9 cellular contexts compared by ENCODE assay signal in the genomic region with DNA sequence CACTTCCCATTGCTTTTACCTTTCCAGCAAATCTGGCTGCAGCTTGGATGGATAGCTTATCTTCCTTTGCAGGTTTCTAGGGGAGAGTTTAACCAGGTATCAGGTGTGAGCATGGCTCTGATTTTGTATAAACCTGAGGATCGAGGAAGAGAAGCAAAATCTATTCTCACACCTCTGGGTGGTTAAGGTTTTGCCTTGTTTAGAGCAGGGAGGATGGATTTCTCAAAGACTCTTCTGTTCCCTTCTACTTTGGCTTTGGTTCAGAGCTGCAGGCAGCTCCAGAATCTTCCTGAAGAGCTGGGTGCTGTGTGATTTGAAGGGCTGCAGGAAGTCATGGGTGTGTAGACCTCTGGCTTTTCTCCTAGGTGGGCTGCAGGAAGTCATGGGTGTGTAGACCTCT. TPM values are rescaled to one million over a fixed set of nuclear protein-coding genes. Genes with fewer than 3 reads are reported as not detected.
DNase-seq lines count a peak whose midpoint lies in the region; TF ChIP-seq lines count a peak whose summit lies in the region.
"Had no signal": no experiment of that assay in that cellular context is flagged by ENCODE, and none has a peak within 500 bp of the region (broad histone marks: within the 10 kb centered on the region; RNA-seq: fewer than 3 reads in every experiment).

No MANE protein-coding gene starts in this region.

- peaks cover 36 to 37% of the 10 kb centered on the region in 2 donors for H3K36me3 Mint-ChIP-seq in CD14-positive monocyte

- peaks cover 65% of the 10 kb centered on the region for H3K4me1 Mint-ChIP-seq in CD14-positive monocyte

- H3K27ac ChIP-seq in OCI-LY1 (ENCODE audit: low read depth, low read length, poor library complexity, severe bottlenecking) (peak overlapping the region; percentile 84), osteoblast (ENCODE audit: low read depth, low read length) (no peak overlapping the region)

- intact Hi-C loops in CD14-positive monocyte (cut with micrococcal nuclease), result loop anchor here (5.0 to 10.0 kb wide), 7 partner anchors 57 to 307 kb away; a partner anchor contains a TSS

- H4K20me1 ChIP-seq in OCI-LY1 (ENCODE audit: insufficient read depth, low read length) (no peaks in the 10 kb centered on the region), osteoblast (ENCODE audit: insufficient read depth, low read length) (peaks cover 39% of the 10 kb centered on the region)

- H3K9me3 Mint-ChIP-seq in CD14-positive monocyte, result peaks cover 0 to 2% (median 0%) of the 10 kb centered on the region in 7 donors

- peak overlapping the region; percentile 91 for H3K9ac ChIP-seq in OCI-LY1 (ENCODE audit: low read length)

- TF ChIP-seq CTCF in CD14-positive monocyte (IDR thresholded peaks at IDR 0.05), result no peak
- no peak for TF ChIP-seq CTCF in OCI-LY1 (IDR thresholded peaks at IDR 0.05; ENCODE audit: low read length)
- no peak for TF ChIP-seq CTCF in epithelial cell of proximal tubule (conservative IDR thresholded peaks at IDR 0.05; ENCODE audit: low read depth, low read length)
- no peak for TF ChIP-seq CTCF in osteoblast (IDR thresholded peaks at IDR 0.05; ENCODE audit: extremely low read depth, low read depth, low read length)

- peak overlapping the region; percentile 86 to 93 for H3K4me3 Mint-ChIP-seq in CD14-positive monocyte

- H3K9me3 ChIP-seq in OCI-LY1 (ENCODE audit: low read length), result no peaks in the 10 kb centered on the region
- H3K9me3 ChIP-seq in osteoblast (ENCODE audit: low read depth, low read length), result no peaks in the 10 kb centered on the region

- H3K27ac Mint-ChIP-seq in CD14-positive monocyte, result peak overlapping the region in 3 of 7 donors; percentile 75 to 93 (median 77)

- H3K4me1 ChIP-seq in OCI-LY1 (ENCODE audit: insufficient read depth, low read length, severe bottlenecking), result peaks cover 61% of the 10 kb centered on the region
- peaks cover 22% of the 10 kb centered on the region for H3K4me1 ChIP-seq in osteoblast (ENCODE audit: insufficient read depth, low read length)

- H3K9me2 ChIP-seq in OCI-LY1 (ENCODE audit: low read depth, low read length), result no peaks in the 10 kb centered on the region

- H2AFZ ChIP-seq in OCI-LY1 (ENCODE audit: low read length) (no peak overlapping the region), osteoblast (ENCODE audit: low read length) (no peak overlapping the region)

- H3K4me3 ChIP-seq in OCI-LY1 (ENCODE audit: low read depth, low read length, poor library complexity, severe bottlenecking) (peak overlapping the region; percentile 84), epithelial cell of proximal tubule (ENCODE audit: low read depth, low read length) (peak overlapping the region; percentile 63), osteoblast (ENCODE audit: insufficient read depth, low read length) (peak overlapping the region; percentile 75)

- peaks cover 0 to 2% (median 2%) of the 10 kb centered on the region in 3 donors for H3K27me3 Mint-ChIP-seq in CD14-positive monocyte (ENCODE audit: low read depth in 3 of 3)

- H3K36me3 ChIP-seq in OCI-LY1 (ENCODE audit: insufficient read depth, low read length) (peaks cover 31% of the 10 kb centered on the region), osteoblast (ENCODE audit: insufficient read depth, low read length) (peaks cover 16% of the 10 kb centered on the region)

- DNase-seq in CD14-positive monocyte (ENCODE audit: low spot score) (no peak), epithelial cell of proximal tubule (ENCODE audit: low read depth) (no peak), osteoblast (ENCODE audit: insufficient read length, low spot score, missing footprints) (no peak), activated gamma-delta T cell (lab: John Stamatoyannopoulos, UW) (no peak), DMS 273 treated with DMSO at 0.1 percent for 48 hours (lab: John Stamatoyannopoulos, UW) (no peak), NCI-H446 (lab: John Stamatoyannopoulos, UW) (no peak)
- DNase-seq in effector CD4-positive, alpha-beta T cell, result no peak
- DNase-seq: PC-3 had no signal

- H3K27me3 ChIP-seq in OCI-LY1 (ENCODE audit: insufficient read depth, low read length) (no peaks in the 10 kb centered on the region), osteoblast (ENCODE audit: insufficient read depth, low read length) (no peaks in the 10 kb centered on the region)

- H3K79me2 ChIP-seq in OCI-LY1 (ENCODE audit: insufficient read depth, low read length), result peaks cover 24% of the 10 kb centered on the region
- H3K79me2 ChIP-seq in osteoblast (ENCODE audit: insufficient read depth, low read length), result peaks cover 55% of the 10 kb centered on the region

- no peaks in the 10 kb centered on the region for H3F3A ChIP-seq in OCI-LY1 (ENCODE audit: insufficient read depth, low read length)

- H3K4me2 ChIP-seq in OCI-LY1 (ENCODE audit: low read length) (peak overlapping the region; percentile 71), osteoblast (ENCODE audit: insufficient read depth, low read length) (peak overlapping the region; percentile 65)

RNA-seq across cellular contexts. Expression of a gene that starts 1.7 kb away (rescaled TPM):
- polyA plus RNA-seq in CD14-positive monocyte, result 10 to 100 TPM in 1 of 2 donors, 1 to 10 TPM in 1; 3.5 to 14.2 TPM
- total RNA-seq in epithelial cell of proximal tubule (16.6 and 33.4 TPM in 2 replicates), osteoblast (70.7 and 77.1 TPM in 2 replicates)
